ENCODE assay signal across 31 cellular contexts in the genomic region with DNA sequence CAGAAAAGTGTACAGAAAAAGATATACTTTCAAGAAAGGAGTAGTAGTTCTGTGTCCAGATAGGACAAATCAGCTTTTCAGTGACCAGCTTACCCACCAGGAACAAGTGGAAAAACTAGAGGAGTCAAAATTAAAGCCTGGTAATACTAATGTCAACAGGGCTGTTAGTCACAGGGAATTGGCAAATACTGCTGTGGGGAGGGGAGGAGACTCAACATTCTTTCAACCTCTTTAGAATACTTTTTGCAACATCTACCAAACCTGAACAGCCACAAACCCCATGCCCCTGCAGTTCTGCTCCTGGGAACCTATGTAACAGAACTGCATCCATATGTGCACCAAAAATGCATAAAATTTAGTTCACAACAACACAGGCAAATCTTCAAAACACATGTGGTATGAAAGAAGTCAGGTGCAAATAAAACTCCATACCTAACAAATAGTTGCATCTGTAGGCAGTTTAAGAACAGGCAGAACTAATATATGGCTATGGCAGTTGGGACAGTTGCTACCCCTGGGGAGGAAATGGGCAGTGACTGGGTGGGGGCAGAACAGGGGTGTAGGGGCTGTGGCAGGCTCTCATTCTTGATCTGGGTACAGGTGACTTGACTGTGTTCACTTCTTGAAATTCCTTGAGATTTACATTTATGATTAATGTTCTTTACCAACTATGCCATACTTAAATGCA. TPM values are rescaled to one million over a fixed set of nuclear protein-coding genes. Genes with fewer than 3 reads are reported as not detected.
DNase-seq lines count a peak whose midpoint lies in the region; ATAC-seq, FAIRE-seq and TF ChIP-seq lines count a peak whose summit lies in the region.
"Had no signal": no experiment of that assay in that cellular context is flagged by ENCODE, and none has a peak within 500 bp of the region (broad histone marks: within the 10 kb centered on the region; RNA-seq: fewer than 3 reads in every experiment).

No MANE protein-coding gene starts in this region.

- H3K56ac ChIP-seq in mesendoderm (ENCODE audit: low read length) = no peak overlapping the region

- H2BK120ac ChIP-seq in mesendoderm (ENCODE audit: low read depth, low read length) = no peak overlapping the region

- H3K36me3 ChIP-seq in mesendoderm (ENCODE audit: control insufficient read depth, insufficient read depth, low read length) (no peaks in the 10 kb centered on the region), testis (ENCODE audit: low read depth, missing control alignments) (no peaks in the 10 kb centered on the region)
- H3K36me3 ChIP-seq: SJSA1 had no signal

- no peaks in the 10 kb centered on the region for H3K79me2 ChIP-seq in mesendoderm (ENCODE audit: control insufficient read depth, insufficient read depth, low read length)

- no peaks in the 10 kb centered on the region for H3K27me3 Mint-ChIP-seq in progenitor cell of endocrine pancreas
- H3K27me3 Mint-ChIP-seq: CD4-positive, alpha-beta memory T cell; naive B cell had no signal

- peaks cover 28% of the 10 kb centered on the region for H3K9me3 Mint-ChIP-seq in progenitor cell of endocrine pancreas (ENCODE audit: low read depth)

- no peak overlapping the region for H2BK5ac ChIP-seq in mesendoderm (ENCODE audit: low read length)

- DNase-seq in GM12891 (ENCODE audit: insufficient read length, low spot score) (no peak), MV-4-11 (lab: John Stamatoyannopoulos, UW) (peak; percentile 37), epithelial cell of prostate (ENCODE audit: low read depth, low spot score) (peak; percentile 16), progenitor cell of endocrine pancreas (ENCODE audit: low spot score, unreplicated experiment) (no peak), mesendoderm (no peak), testis (no peak)
- DNase-seq: activated CD4-positive, CD25-positive, alpha-beta regulatory T cell treated with anti-CD3 and anti-CD28 coated beads, Interleukin-2, amount 50 U/mL, for 72 hours; activated naive CD4-positive, alpha-beta T cell treated with anti-CD3 and anti-CD28 coated beads for 36 hours; activated T-cell treated with anti-CD3 and anti-CD28 coated beads, Interleukin-2, amount 50 U/mL, for 72 hours; anterior cingulate cortex; caudate nucleus; CD4-positive, alpha-beta memory T cell; dermis blood vessel endothelial cell; DMS 273 treated with DMSO at 0.1 percent for 48 hours; glutamatergic neuron; KBM-7; kidney; naive B cell; NCI-H1092; NCI-H187 treated with DMSO at 0.1 percent for 48 hours; NCI-H526; nucleus accumbens; Peyer's patch; substantia nigra; T-helper 1 cell had no signal

- H2AK5ac ChIP-seq in mesendoderm (ENCODE audit: low read length) = no peak overlapping the region

- no peaks in the 10 kb centered on the region for H3K79me1 ChIP-seq in mesendoderm (ENCODE audit: low read length)

- peak; percentile 54 for FAIRE-seq in GM12891 (lab: Jason Lieb, UNC)
- FAIRE-seq: endometrium, H1, kidney, TTC549 had no signal

- no peak overlapping the region for H4K5ac ChIP-seq in mesendoderm (ENCODE audit: low read length)

- H3K4me3 Mint-ChIP-seq in progenitor cell of endocrine pancreas (ENCODE audit: low read depth) = no peak overlapping the region
- H3K4me3 Mint-ChIP-seq: activated naive CD4-positive, alpha-beta T cell treated with anti-CD3 and anti-CD28 coated beads for 36 hours; activated T-cell treated with anti-CD3 and anti-CD28 coated beads, Interleukin-2, amount 50 U/mL, for 72 hours; CD4-positive, alpha-beta memory T cell had no signal

- peaks cover 9% of the 10 kb centered on the region for H3K4me1 Mint-ChIP-seq in progenitor cell of endocrine pancreas (ENCODE audit: low read depth)
- H3K4me1 Mint-ChIP-seq: naive B cell had no signal

- H3K36me3 Mint-ChIP-seq in progenitor cell of endocrine pancreas (ENCODE audit: insufficient read depth) = peaks cover 46% of the 10 kb centered on the region

- H3K18ac ChIP-seq in mesendoderm (ENCODE audit: low read length) = no peak overlapping the region

- H3K27ac ChIP-seq in epithelial cell of prostate (no peak overlapping the region), mesendoderm (ENCODE audit: low read depth, low read length) (no peak overlapping the region), testis (no peak overlapping the region)
- H3K27ac ChIP-seq: Peyer's patch, SJSA1 had no signal

- ATAC-seq in HG03571 (IDR thresholded peaks at IDR 0.05; ENCODE audit: unreplicated experiment) = no peak
- ATAC-seq: activated T-cell treated with anti-CD3 and anti-CD28 coated beads, Interleukin-2, amount 50 U/mL, for 72 hours had no signal

- TF ChIP-seq CTCF in progenitor cell of endocrine pancreas (IDR thresholded peaks at IDR 0.05; ENCODE audit: unreplicated experiment) = no peak
- TF ChIP-seq CTCF in testis (IDR thresholded peaks at IDR 0.05) = no peak

- no peak overlapping the region for H3K23ac ChIP-seq in mesendoderm (ENCODE audit: low read length)

- H3K9ac ChIP-seq in mesendoderm (ENCODE audit: low read length) = no peak overlapping the region

- peak overlapping the region; percentile 63 for H3K27ac Mint-ChIP-seq in progenitor cell of endocrine pancreas
- H3K27ac Mint-ChIP-seq: activated naive CD4-positive, alpha-beta T cell treated with anti-CD3 and anti-CD28 coated beads for 36 hours; activated T-cell treated with anti-CD3 and anti-CD28 coated beads, Interleukin-2, amount 50 U/mL, for 72 hours; naive B cell had no signal

- no peak overlapping the region for H3K4me3 ChIP-seq in mesendoderm (ENCODE audit: low read length)
- H3K4me3 ChIP-seq in testis = no peak overlapping the region
- H3K4me3 ChIP-seq: Peyer's patch, SJSA1 had no signal

- no peaks in the 10 kb centered on the region for H3K27me3 ChIP-seq in mesendoderm (ENCODE audit: insufficient read depth, low read length, poor library complexity)
- no peaks in the 10 kb centered on the region for H3K27me3 ChIP-seq in testis
- H3K27me3 ChIP-seq: Peyer's patch, SJSA1 had no signal

- H2BK15ac ChIP-seq in mesendoderm (replicated peaks; ENCODE audit: low read depth) = no peak overlapping the region

- H4K8ac ChIP-seq in mesendoderm (ENCODE audit: low read depth, low read length) = no peak overlapping the region

- H3K4ac ChIP-seq in mesendoderm (ENCODE audit: low read depth, low read length) = no peak overlapping the region

- TF ChIP-seq POLR2A in GM12891 (IDR thresholded peaks at IDR 0.05; ENCODE audit: low read depth, low read length) = no peak
- no peak for TF ChIP-seq POLR2A in testis (IDR thresholded peaks at IDR 0.05)

- no peaks in the 10 kb centered on the region for H3K4me1 ChIP-seq in mesendoderm (ENCODE audit: control insufficient read depth, low read depth, low read length)
- H3K4me1 ChIP-seq in testis = no peaks in the 10 kb centered on the region
- H3K4me1 ChIP-seq: Peyer's patch, SJSA1 had no signal

- H3K4me2 ChIP-seq in mesendoderm (ENCODE audit: low read length) = no peak overlapping the region

- H3K9me3 ChIP-seq in testis = no peaks in the 10 kb centered on the region
- H3K9me3 ChIP-seq: SJSA1 had no signal

- intact Hi-C loops in testis (cut with DNase I; ENCODE audit: low total_unique reads) = no loop called here

TF ChIP-seq in GM12891, 5 proteins besides CTCF, POLR2A, EP300 and RAD21:
- no peak for TF ChIP-seq SPI1 (IDR thresholded peaks at IDR 0.05; ENCODE audit: low read depth, low read length)
- TF ChIP-seq TAF1 (IDR thresholded peaks at IDR 0.05; ENCODE audit: low read depth, low read length) = no peak
- TF ChIP-seq POLR2AphosphoS5 (IDR thresholded peaks at IDR 0.05; ENCODE audit: low read depth, low read length) = no peak
- no peak for TF ChIP-seq POU2F2 (IDR thresholded peaks at IDR 0.05; ENCODE audit: low read depth, low read length)
- TF ChIP-seq PAX5 (IDR thresholded peaks at IDR 0.05; ENCODE audit: insufficient read depth, low read length, severe bottlenecking) = no peak
TF ChIP-seq in GM12891: peak in this region for 0.

RNA-seq across cellular contexts. Expression of a gene that starts 9.7 kb away (rescaled TPM):
- 3.6 TPM for polyA plus RNA-seq in GM12891 (2012; ENCODE audit: low read depth, missing spikeins)
- total RNA-seq in progenitor cell of endocrine pancreas (3.4 and 3.6 TPM in 2 replicates), testis (10 to 100 TPM; 15.4 to 16.1 TPM)
- polyA plus RNA-seq in mesendoderm (2013, experiment 1 of 2) = 0.42 TPM
- polyA plus RNA-seq in mesendoderm (2013, experiment 2 of 2) = 0.41 TPM
- polyA plus RNA-seq in testis (ENCODE audit: insufficient read depth, low read depth, low replicate concordance) = 11.1 TPM
- total RNA-seq: G401 had no signal

RNA-seq across cellular contexts. Expression of a gene that starts 21.6 kb away (rescaled TPM):
- polyA plus RNA-seq in GM12891 (2012; ENCODE audit: low read depth, missing spikeins) = 1.8 TPM
- 4.4 and 5.3 TPM in 2 replicates for total RNA-seq in progenitor cell of endocrine pancreas
- 0.01 TPM for polyA plus RNA-seq in mesendoderm (2013, experiment 1 of 2)
- polyA plus RNA-seq in mesendoderm (2013, experiment 2 of 2) = not detected
- total RNA-seq in testis = 1 to 10 TPM; 4.4 to 5.5 TPM
- polyA plus RNA-seq in testis (ENCODE audit: insufficient read depth, low read depth, low replicate concordance) = 2.3 TPM
- total RNA-seq: G401, H1, SJSA1 had no signal
- polyA plus RNA-seq: H1 had no signal

Comparison
In these comparisons a context has a peak if more than half of its experiments do, and no peak if none do; other contexts are left out.
1. DNase-seq: peak in MV-4-11 (single experiment) and epithelial cell of prostate (single experiment); none in GM12891 (single experiment), progenitor cell of endocrine pancreas (single experiment), mesendoderm (single experiment) and testis (single experiment).